In genomic region chr4:99633772-99634171, GRCh38 we compare ENCODE assay signal across 36 cellular contexts. TPM values are rescaled to one million over a fixed set of nuclear protein-coding genes. Genes with fewer than 3 reads are reported as not detected.
DNase-seq lines count a peak whose midpoint lies in the region; FAIRE-seq and TF ChIP-seq lines count a peak whose summit lies in the region.
"Had no signal": no experiment of that assay in that cellular context is flagged by ENCODE, and none has a peak within 500 bp of the region (broad histone marks: within the 10 kb centered on the region; RNA-seq: fewer than 3 reads in every experiment).

No MANE protein-coding gene starts in this region.

- peaks cover 51% of the 10 kb centered on the region for H3K4me1 Mint-ChIP-seq in Calu3 (ENCODE audit: low read depth, unreplicated experiment)

- no peak overlapping the region for H3K27ac ChIP-seq in kidney (ENCODE audit: low read depth in 2 of 2, low read length in 2 of 2)
- H3K27ac ChIP-seq: A549, heart right ventricle, KMS-11, pancreas had no signal

- BruUV-seq in Calu3 (replicated peaks; lab: Mats Ljungman, UMichigan) = no TSS peak

- no peak overlapping the region for H3K9ac ChIP-seq in kidney (ENCODE audit: low read length in 2 of 2)
- H3K9ac ChIP-seq: KMS-11 had no signal

- CTCF ChIA-PET in Calu3 (lab: Charles Lee) = no interaction called here

- no peaks in the 10 kb centered on the region for H3K4me1 ChIP-seq in kidney (ENCODE audit: control insufficient read depth in 1 of 2, insufficient read depth in 1 of 2, low read depth in 1 of 2, low read length in 2 of 2)
- H3K4me1 ChIP-seq: heart right ventricle had no signal

- no peak overlapping the region for H3K4me3 Mint-ChIP-seq in Calu3 (ENCODE audit: low read depth, unreplicated experiment)
- H3K4me3 Mint-ChIP-seq: activated CD4-positive, alpha-beta T cell treated with anti-CD3 and anti-CD28 coated beads, Interleukin-2, amount 10 ng/mL, durations not matched to agents 24 days and 14 days; activated CD8-positive, alpha-beta memory T cell treated with anti-CD3 and anti-CD28 coated beads, Interleukin-2, amount 10 ng/mL, durations not matched to agents 7 days and 5 days; brain; CD4-positive, alpha-beta T cell; memory B cell; type B pancreatic cell had no signal

- FAIRE-seq in kidney (lab: Jason Lieb, UNC) = no peak
- FAIRE-seq: A549, GM19239, H54, HTR-8/SVneo had no signal

- DNase-seq in NCI-H2171 treated with DMSO at 0.1 percent for 48 hours (lab: John Stamatoyannopoulos, UW) (peak; percentile 24), NCI-H2171 (lab: John Stamatoyannopoulos, UW) (no peak), NCI-H146 (lab: John Stamatoyannopoulos, UW) (peak; percentile 62), astrocyte of the hippocampus (ENCODE audit: low read depth, low spot score) (peak; percentile 34), renal cortical epithelial cell (ENCODE audit: low read depth) (peak; percentile 43), medulla oblongata (ENCODE audit: extremely low spot score) (no peak), Calu3 (no peak), kidney (no peak)
- DNase-seq: activated CD4-positive, alpha-beta T cell treated with anti-CD3 and anti-CD28 coated beads, Interleukin-2, amount 10 ng/mL, durations not matched to agents 24 days and 14 days; activated CD8-positive, alpha-beta memory T cell treated with anti-CD3 and anti-CD28 coated beads, Interleukin-2, amount 10 ng/mL, durations not matched to agents 7 days and 5 days; activated T-cell treated with anti-CD3 and anti-CD28 coated beads, Interleukin-2, amount 50 U/mL, for 48 hours; AML-193; CD4-positive, alpha-beta T cell; heart right ventricle; left colon; NCI-H1930; NCI-H524 treated with DMSO at 0.1 percent for 48 hours; pancreas; right cardiac atrium; SIG-M5; stimulated activated CD4-positive, alpha-beta T cell treated with anti-CD3 and anti-CD28 coated beads, Interleukin-12 subunit alpha, Interleukin-12 subunit beta, amount 100 ng/mL, for 4 hours; stimulated activated CD4-positive, alpha-beta T cell treated with anti-CD3 and anti-CD28 coated beads, Interleukin-4, amount 100 ng/mL, for 1 hour; SW 1271; T1000 had no signal

- no peaks in the 10 kb centered on the region for H3K36me3 ChIP-seq in kidney (ENCODE audit: control insufficient read depth in 1 of 2, insufficient read depth in 2 of 2, low read length in 2 of 2)
- H3K36me3 ChIP-seq: heart right ventricle, pancreas had no signal

- H3K9me3 Mint-ChIP-seq in Calu3 (ENCODE audit: low read depth, unreplicated experiment) = no peaks in the 10 kb centered on the region
- H3K9me3 Mint-ChIP-seq: activated CD4-positive, alpha-beta T cell treated with anti-CD3 and anti-CD28 coated beads, Interleukin-2, amount 10 ng/mL, durations not matched to agents 24 days and 14 days; brain; CD4-positive, alpha-beta T cell; memory B cell; type B pancreatic cell had no signal

- intact Hi-C loops in Calu3 (cut with micrococcal nuclease; ENCODE audit: unreplicated experiment) = loop anchor here (5.0 kb wide), 1 partner anchor 71 kb away; the partner anchor contains the start of gene TRMT10A
- intact Hi-C loops in kidney (cut with DNase I) = no loop called here

- H3K9me3 ChIP-seq in kidney (ENCODE audit: control insufficient read depth in 1 of 2, low read length in 2 of 2) = no peaks in the 10 kb centered on the region
- H3K9me3 ChIP-seq: A549, pancreas had no signal

- H3K4me3 ChIP-seq in kidney (ENCODE audit: low read length in 2 of 2) = no peak overlapping the region
- H3K4me3 ChIP-seq: A549, heart right ventricle, pancreas had no signal

- H3K27me3 Mint-ChIP-seq in Calu3 (ENCODE audit: unreplicated experiment) = no peaks in the 10 kb centered on the region
- H3K27me3 Mint-ChIP-seq: brain, type B pancreatic cell had no signal

- H3K36me3 Mint-ChIP-seq in Calu3 (ENCODE audit: insufficient read depth, unreplicated experiment) = no peaks in the 10 kb centered on the region
- H3K36me3 Mint-ChIP-seq: brain, memory B cell, type B pancreatic cell had no signal

- TF ChIP-seq CTCF in Calu3 (IDR thresholded peaks at IDR 0.05; ENCODE audit: unreplicated experiment) (no peak), kidney (IDR thresholded peaks at IDR 0.05; ENCODE audit: borderline replicate concordance, extremely low read depth, insufficient read depth) (no peak)

- no peak overlapping the region for H3K27ac Mint-ChIP-seq in Calu3 (ENCODE audit: unreplicated experiment)
- H3K27ac Mint-ChIP-seq: activated CD4-positive, alpha-beta T cell treated with anti-CD3 and anti-CD28 coated beads, Interleukin-2, amount 10 ng/mL, durations not matched to agents 24 days and 14 days; activated CD8-positive, alpha-beta memory T cell treated with anti-CD3 and anti-CD28 coated beads, Interleukin-2, amount 10 ng/mL, durations not matched to agents 7 days and 5 days; brain; CD4-positive, alpha-beta T cell; memory B cell; type B pancreatic cell had no signal

RNA-seq across cellular contexts. Expression of gene C4orf54, which starts 23.9 kb away (rescaled TPM):
- total RNA-seq in renal cortical epithelial cell (0.05 TPM in 1 of 2 replicates, not detected in the other), Calu3 (2022) (not detected in 2 replicates), kidney (0.19 TPM)
- polyA plus RNA-seq in kidney (ENCODE audit: insufficient read depth, low read depth, low replicate concordance) = 0.56 TPM
- total RNA-seq: activated CD4-positive, alpha-beta T cell treated with anti-CD3 and anti-CD28 coated beads, Interleukin-2, amount 10 ng/mL, durations not matched to agents 24 days and 14 days; activated CD8-positive, alpha-beta memory T cell treated with anti-CD3 and anti-CD28 coated beads, Interleukin-2, amount 10 ng/mL, durations not matched to agents 7 days and 5 days; CD4-positive, alpha-beta T cell; chondrocyte; epithelial cell of proximal tubule; fibroblast of villous mesenchyme had no signal
- polyA plus RNA-seq: A549, neural cell had no signal

RNA-seq across cellular contexts. Expression of gene MTTP, which starts 59.1 kb away (rescaled TPM):
- total RNA-seq in renal cortical epithelial cell (0.17 TPM in 1 of 2 replicates, not detected in the other), Calu3 (2022) (0.22 TPM in 1 of 2 replicates, not detected in the other), kidney (0.19 TPM)
- 5.8 TPM for polyA plus RNA-seq in kidney (ENCODE audit: insufficient read depth, low read depth, low replicate concordance)
- total RNA-seq: activated CD4-positive, alpha-beta T cell treated with anti-CD3 and anti-CD28 coated beads, Interleukin-2, amount 10 ng/mL, durations not matched to agents 24 days and 14 days; CD4-positive, alpha-beta T cell; chondrocyte; epithelial cell of proximal tubule; fibroblast of villous mesenchyme had no signal

Comparison
In these comparisons a context has a peak if more than half of its experiments do, and no peak if none do; other contexts are left out.
1. DNase-seq: peak in NCI-H2171 treated with DMSO at 0.1 percent for 48 hours (single experiment), NCI-H146 (single experiment), astrocyte of the hippocampus (single experiment) and renal cortical epithelial cell (single experiment); none in NCI-H2171 (single experiment), medulla oblongata (single experiment), Calu3 (single experiment) and kidney (single experiment).